19 cellular contexts compared by ENCODE assay signal in the genomic region with DNA sequence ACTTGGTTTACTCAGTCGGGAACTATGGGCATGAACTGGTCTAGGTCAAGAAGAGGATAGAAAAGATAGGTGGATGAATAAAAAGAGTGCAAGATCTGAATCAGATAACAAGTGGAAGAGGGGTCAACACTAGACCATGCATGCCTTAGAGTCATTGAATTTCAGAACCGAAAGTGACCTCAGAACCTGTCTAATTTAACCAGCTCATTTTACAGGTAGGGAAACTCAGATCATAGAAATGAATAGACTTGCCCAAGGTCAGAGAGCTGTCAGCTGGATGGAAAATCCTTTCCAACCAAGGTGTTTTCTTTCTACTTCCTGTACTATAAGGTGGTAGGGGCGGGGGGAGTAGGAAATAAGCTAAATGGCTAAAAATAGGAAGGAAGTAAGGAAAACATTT.
DNase-seq lines count a peak whose midpoint lies in the region; ATAC-seq, FAIRE-seq and TF ChIP-seq lines count a peak whose summit lies in the region.
"Had no signal": no experiment of that assay in that cellular context is flagged by ENCODE, and none has a peak within 500 bp of the region (broad histone marks: within the 10 kb centered on the region; RNA-seq: fewer than 3 reads in every experiment).

No MANE protein-coding gene starts in this region.

- H3K4me2 ChIP-seq in keratinocyte (ENCODE audit: control insufficient read depth, extremely low read depth, insufficient read depth, low read depth, low read length): no peak overlapping the region
- H3K4me2 ChIP-seq: GM23338 had no signal

- POLR2A ChIA-PET in naive thymus-derived CD8-positive, alpha-beta T cell (lab: Charles Lee): no interaction called here
- POLR2A ChIA-PET in Caco-2 (lab: Charles Lee): no interaction called here

- no peak overlapping the region for H2AFZ ChIP-seq in keratinocyte (ENCODE audit: control insufficient read depth, low read length)
- H2AFZ ChIP-seq: GM23338 had no signal

- no peaks in the 10 kb centered on the region for H3K36me3 Mint-ChIP-seq in naive thymus-derived CD8-positive, alpha-beta T cell
- no peaks in the 10 kb centered on the region for H3K36me3 Mint-ChIP-seq in Caco-2 (ENCODE audit: insufficient read depth, unreplicated experiment)
- H3K36me3 Mint-ChIP-seq: CD4-positive, alpha-beta memory T cell; IgD-negative memory B cell had no signal

- no peaks in the 10 kb centered on the region for H3K9me3 ChIP-seq in keratinocyte (ENCODE audit: control insufficient read depth, low read depth, low read length)
- no peaks in the 10 kb centered on the region for H3K9me3 ChIP-seq in Caco-2
- no peaks in the 10 kb centered on the region for H3K9me3 ChIP-seq in WERI-Rb-1 (ENCODE audit: severe bottlenecking)
- H3K9me3 ChIP-seq: SJCRH30 had no signal

- DNase-seq in GM12892 (ENCODE audit: insufficient read length): no peak
- no peak for DNase-seq in keratinocyte (ENCODE audit: low read depth, low spot score)
- no peak for DNase-seq in naive thymus-derived CD8-positive, alpha-beta T cell
- no peak for DNase-seq in Caco-2
- no peak for DNase-seq in WERI-Rb-1
- DNase-seq: CD4-positive, alpha-beta memory T cell; DMS 273 treated with DMSO at 0.1 percent for 48 hours; NCI-H1417 treated with DMSO at 0.1 percent for 48 hours; NCI-H2029; NCI-H510A; NCI-H82; RPMI8226; SJCRH30 had no signal

- intact Hi-C loops in Caco-2 (cut with micrococcal nuclease; ENCODE audit: unreplicated experiment): no loop called here

- TF ChIP-seq CTCF in keratinocyte (optimal IDR thresholded peaks at IDR 0.05 in 1 of 3, IDR thresholded peaks at IDR 0.05 in 1 of 3, conservative IDR thresholded peaks at IDR 0.05 in 1 of 3; ENCODE audit: extremely low read depth in 1 of 3, insufficient read depth in 2 of 3, low read length in 3 of 3): no peak
- TF ChIP-seq CTCF in Caco-2 (IDR thresholded peaks at IDR 0.05; ENCODE audit: insufficient read depth in 1 of 2, low read depth in 1 of 2, low read length in 1 of 2, severe bottlenecking in 1 of 2, unreplicated experiment in 1 of 2): no peak
- no peak for TF ChIP-seq CTCF in WERI-Rb-1 (IDR thresholded peaks at IDR 0.05; ENCODE audit: low read depth, low read length)

- TF ChIP-seq POLR2A in GM12892 (IDR thresholded peaks at IDR 0.05; ENCODE audit: low read depth, low read length): no peak

- H4K20me1 ChIP-seq in keratinocyte (ENCODE audit: control insufficient read depth, extremely low read depth, insufficient read depth, low read length): no peaks in the 10 kb centered on the region

- no peak overlapping the region for H3K9ac ChIP-seq in keratinocyte (ENCODE audit: control insufficient read depth, extremely low read depth, insufficient read depth, low read length)

- FAIRE-seq in GM12892 (lab: Jason Lieb, UNC): peak; percentile 84
- peak; percentile 65 for FAIRE-seq in keratinocyte (lab: Jason Lieb, UNC)

- H3K9me1 ChIP-seq in keratinocyte (ENCODE audit: control insufficient read depth, extremely low read depth, insufficient read depth, low read length): no peaks in the 10 kb centered on the region

- peaks cover 0 to 10% (median 2%) of the 10 kb centered on the region in 5 donors for H3K27me3 Mint-ChIP-seq in naive thymus-derived CD8-positive, alpha-beta T cell
- no peaks in the 10 kb centered on the region for H3K27me3 Mint-ChIP-seq in Caco-2 (ENCODE audit: insufficient read depth, unreplicated experiment)
- H3K27me3 Mint-ChIP-seq: IgD-negative memory B cell had no signal

- H3K4me1 Mint-ChIP-seq in naive thymus-derived CD8-positive, alpha-beta T cell: peaks cover 0 to 9% (median 0%) of the 10 kb centered on the region in 4 donors
- peaks cover 18% of the 10 kb centered on the region for H3K4me1 Mint-ChIP-seq in Caco-2 (ENCODE audit: low read depth, unreplicated experiment)
- H3K4me1 Mint-ChIP-seq: CD4-positive, alpha-beta memory T cell had no signal

- CTCF ChIA-PET in Caco-2 (lab: Charles Lee): no interaction called here

- no TSS peak for BruUV-seq in Caco-2 (replicated peaks; lab: Mats Ljungman, UMichigan)

- peak; percentile 51 for ATAC-seq in GM19351 (IDR thresholded peaks at IDR 0.05; ENCODE audit: unreplicated experiment)
- ATAC-seq in HG03354 (IDR thresholded peaks at IDR 0.05; ENCODE audit: poor library complexity, severe bottlenecking, unreplicated experiment): peak; percentile 44
- ATAC-seq in naive thymus-derived CD8-positive, alpha-beta T cell: no peak
- ATAC-seq in HG03460 (IDR thresholded peaks at IDR 0.05; ENCODE audit: unreplicated experiment): no peak
- ATAC-seq: GM23338 had no signal

- dilution Hi-C loops in keratinocyte (cut with MboI; ENCODE audit: extremely low pct_ligation_motif_present, low sequenced_read_pairs): no loop called here

- no peaks in the 10 kb centered on the region for H3K79me2 ChIP-seq in keratinocyte (ENCODE audit: control insufficient read depth, insufficient read depth, low read length)

- peaks cover 0 to 3% (median 0%) of the 10 kb centered on the region in 9 donors for H3K9me3 Mint-ChIP-seq in naive thymus-derived CD8-positive, alpha-beta T cell
- no peaks in the 10 kb centered on the region for H3K9me3 Mint-ChIP-seq in Caco-2 (ENCODE audit: unreplicated experiment)
- H3K9me3 Mint-ChIP-seq: GM23338; T-helper 2 cell treated with Interferon-gamma antibody and Interleukin-4, amounts not matched to agents 5 μg/mL and 100 μg/mL, for 36 hours had no signal

- no peaks in the 10 kb centered on the region for H3K27me3 ChIP-seq in keratinocyte (ENCODE audit: control insufficient read depth, extremely low read depth, insufficient read depth, low read length)
- no peaks in the 10 kb centered on the region for H3K27me3 ChIP-seq in Caco-2 (replicated peaks; ENCODE audit: control insufficient read depth, insufficient read depth, low read length)
- no peaks in the 10 kb centered on the region for H3K27me3 ChIP-seq in WERI-Rb-1 (ENCODE audit: insufficient read depth, low read depth, severe bottlenecking)
- H3K27me3 ChIP-seq: SJCRH30 had no signal

- H3K27ac ChIP-seq in keratinocyte (ENCODE audit: control insufficient read depth, insufficient read depth, low read length) (no peak overlapping the region), WERI-Rb-1 (no peak overlapping the region)
- H3K27ac ChIP-seq: SJCRH30 had no signal

- H3K27ac Mint-ChIP-seq in naive thymus-derived CD8-positive, alpha-beta T cell: no peak overlapping the region
- no peak overlapping the region for H3K27ac Mint-ChIP-seq in Caco-2 (ENCODE audit: unreplicated experiment)
- H3K27ac Mint-ChIP-seq: CD4-positive, alpha-beta memory T cell; GM23338; IgD-negative memory B cell; T-helper 2 cell treated with Interferon-gamma antibody and Interleukin-4, amounts not matched to agents 5 μg/mL and 100 μg/mL, for 36 hours had no signal

- H3K4me3 Mint-ChIP-seq in naive thymus-derived CD8-positive, alpha-beta T cell: no peak overlapping the region
- no peak overlapping the region for H3K4me3 Mint-ChIP-seq in Caco-2 (ENCODE audit: unreplicated experiment)
- H3K4me3 Mint-ChIP-seq: CD4-positive, alpha-beta memory T cell; GM23338; IgD-negative memory B cell; T-helper 2 cell treated with Interferon-gamma antibody and Interleukin-4, amounts not matched to agents 5 μg/mL and 100 μg/mL, for 36 hours had no signal

- H3K4me3 ChIP-seq in keratinocyte (ENCODE audit: control insufficient read depth in 2 of 3, extremely low read depth in 1 of 3, insufficient read depth in 2 of 3, low read depth in 1 of 3, low read length in 3 of 3) (no peak overlapping the region), Caco-2 (ENCODE audit: low read depth, low read length) (no peak overlapping the region), WERI-Rb-1 (ENCODE audit: low read depth, low read length) (no peak overlapping the region)
- H3K4me3 ChIP-seq: GM23338, SJCRH30 had no signal

- H3K36me3 ChIP-seq in keratinocyte (ENCODE audit: control insufficient read depth in 2 of 2, extremely low read depth in 1 of 2, insufficient read depth in 2 of 2, low read length in 2 of 2) (no peaks in the 10 kb centered on the region), Caco-2 (ENCODE audit: control insufficient read depth, insufficient read depth, low read length) (no peaks in the 10 kb centered on the region), WERI-Rb-1 (no peaks in the 10 kb centered on the region)
- H3K36me3 ChIP-seq: SJCRH30 had no signal

- H3K4me1 ChIP-seq in keratinocyte (ENCODE audit: control insufficient read depth, extremely low read depth, insufficient read depth, low read length): peaks cover 50% of the 10 kb centered on the region
- peaks cover 14% of the 10 kb centered on the region for H3K4me1 ChIP-seq in Caco-2

Comparison
In these comparisons a context has a peak if more than half of its experiments do, and no peak if none do; other contexts are left out.
1. ATAC-seq: peak in GM19351 (single experiment) and HG03354 (single experiment); none in naive thymus-derived CD8-positive, alpha-beta T cell (0 of 2) and HG03460 (single experiment).